In the genomic region with DNA sequence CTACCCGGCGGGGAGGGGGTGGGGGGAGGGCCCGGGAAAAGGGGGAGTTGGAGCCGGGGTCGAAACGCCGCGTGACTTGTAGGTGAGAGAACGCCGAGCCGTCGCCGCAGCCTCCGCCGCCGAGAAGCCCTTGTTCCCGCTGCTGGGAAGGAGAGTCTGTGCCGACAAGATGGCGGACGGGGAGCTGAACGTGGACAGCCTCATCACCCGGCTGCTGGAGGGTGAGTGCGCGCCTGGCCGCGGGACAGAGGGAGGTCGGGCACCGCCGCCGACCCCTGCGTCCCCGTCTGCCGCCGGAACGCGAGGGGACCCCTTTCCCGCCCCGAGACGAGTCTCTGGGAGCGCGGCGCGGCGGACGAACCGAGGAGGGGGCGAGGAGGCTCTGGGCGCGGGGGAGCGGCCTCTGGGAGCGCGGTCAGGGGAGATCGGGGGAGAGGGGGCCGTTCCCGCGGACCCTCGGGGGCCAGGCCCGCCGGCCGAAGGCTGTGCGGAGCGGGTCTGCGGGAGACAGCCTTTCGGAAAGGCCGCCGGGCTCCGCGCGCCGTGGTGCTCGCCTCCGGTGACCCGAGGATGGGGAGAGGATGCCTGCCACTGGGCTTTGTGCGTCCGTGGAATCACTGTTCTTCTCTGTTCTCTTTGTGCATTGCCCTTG, we compare ENCODE assay signal across 1 cellular context.
A peak's percentile ranks its signal among the peaks of the same experiment; 100 is the strongest.
TF ChIP-seq lines count a peak whose summit lies in the region.

No MANE protein-coding gene starts in this region.

TF ChIP-seq in HEK293, 187 proteins besides CTCF, POLR2A, EP300 and RAD21 (continued from another document):
- TF ChIP-seq, protein P1, sequence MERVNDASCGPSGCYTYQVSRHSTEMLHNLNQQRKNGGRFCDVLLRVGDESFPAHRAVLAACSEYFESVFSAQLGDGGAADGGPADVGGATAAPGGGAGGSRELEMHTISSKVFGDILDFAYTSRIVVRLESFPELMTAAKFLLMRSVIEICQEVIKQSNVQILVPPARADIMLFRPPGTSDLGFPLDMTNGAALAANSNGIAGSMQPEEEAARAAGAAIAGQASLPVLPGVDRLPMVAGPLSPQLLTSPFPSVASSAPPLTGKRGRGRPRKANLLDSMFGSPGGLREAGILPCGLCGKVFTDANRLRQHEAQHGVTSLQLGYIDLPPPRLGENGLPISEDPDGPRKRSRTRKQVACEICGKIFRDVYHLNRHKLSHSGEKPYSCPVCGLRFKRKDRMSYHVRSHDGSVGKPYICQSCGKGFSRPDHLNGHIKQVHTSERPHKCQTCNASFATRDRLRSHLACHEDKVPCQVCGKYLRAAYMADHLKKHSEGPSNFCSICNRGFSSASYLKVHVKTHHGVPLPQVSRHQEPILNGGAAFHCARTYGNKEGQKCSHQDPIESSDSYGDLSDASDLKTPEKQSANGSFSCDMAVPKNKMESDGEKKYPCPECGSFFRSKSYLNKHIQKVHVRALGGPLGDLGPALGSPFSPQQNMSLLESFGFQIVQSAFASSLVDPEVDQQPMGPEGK (tag by site-specific recombination; IDR thresholded peaks at IDR 0.05) = peak; percentile 75
- TF ChIP-seq, protein P2, sequence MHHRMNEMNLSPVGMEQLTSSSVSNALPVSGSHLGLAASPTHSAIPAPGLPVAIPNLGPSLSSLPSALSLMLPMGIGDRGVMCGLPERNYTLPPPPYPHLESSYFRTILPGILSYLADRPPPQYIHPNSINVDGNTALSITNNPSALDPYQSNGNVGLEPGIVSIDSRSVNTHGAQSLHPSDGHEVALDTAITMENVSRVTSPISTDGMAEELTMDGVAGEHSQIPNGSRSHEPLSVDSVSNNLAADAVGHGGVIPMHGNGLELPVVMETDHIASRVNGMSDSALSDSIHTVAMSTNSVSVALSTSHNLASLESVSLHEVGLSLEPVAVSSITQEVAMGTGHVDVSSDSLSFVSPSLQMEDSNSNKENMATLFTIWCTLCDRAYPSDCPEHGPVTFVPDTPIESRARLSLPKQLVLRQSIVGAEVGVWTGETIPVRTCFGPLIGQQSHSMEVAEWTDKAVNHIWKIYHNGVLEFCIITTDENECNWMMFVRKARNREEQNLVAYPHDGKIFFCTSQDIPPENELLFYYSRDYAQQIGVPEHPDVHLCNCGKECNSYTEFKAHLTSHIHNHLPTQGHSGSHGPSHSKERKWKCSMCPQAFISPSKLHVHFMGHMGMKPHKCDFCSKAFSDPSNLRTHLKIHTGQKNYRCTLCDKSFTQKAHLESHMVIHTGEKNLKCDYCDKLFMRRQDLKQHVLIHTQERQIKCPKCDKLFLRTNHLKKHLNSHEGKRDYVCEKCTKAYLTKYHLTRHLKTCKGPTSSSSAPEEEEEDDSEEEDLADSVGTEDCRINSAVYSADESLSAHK (tag by site-specific recombination; IDR thresholded peaks at IDR 0.05) = no peak
- TF ChIP-seq GLIS2 (tag by site-specific recombination; IDR thresholded peaks at IDR 0.05) (peak; percentile 69), ZBTB11 (tag by site-specific recombination; conservative IDR thresholded peaks at IDR 0.05; ENCODE audit: low read depth) (0 out of 2 replicates have a peak, but pooled peaks have one; percentile 21), ZBTB8A (tag by site-specific recombination; IDR thresholded peaks at IDR 0.05) (0 out of 2 replicates have a peak, but pooled peaks have one; percentile 7), ZNF707 (tag by site-specific recombination; IDR thresholded peaks at IDR 0.05) (no peak), YY2 (tag by site-specific recombination; IDR thresholded peaks at IDR 0.05) (peak; percentile 78), ZNF791 (tag by site-specific recombination; IDR thresholded peaks at IDR 0.05) (no peak), SP7 (tag by site-specific recombination; IDR thresholded peaks at IDR 0.05) (peak; percentile 41), PRDM1 (tag by site-specific recombination; IDR thresholded peaks at IDR 0.05) (no peak), ZBTB20 (tag by site-specific recombination; IDR thresholded peaks at IDR 0.05) (peak; percentile 19; the same call in 1 of the 2 replicates)
